ENCODE assay signal across 8 cellular contexts in the genomic region with DNA sequence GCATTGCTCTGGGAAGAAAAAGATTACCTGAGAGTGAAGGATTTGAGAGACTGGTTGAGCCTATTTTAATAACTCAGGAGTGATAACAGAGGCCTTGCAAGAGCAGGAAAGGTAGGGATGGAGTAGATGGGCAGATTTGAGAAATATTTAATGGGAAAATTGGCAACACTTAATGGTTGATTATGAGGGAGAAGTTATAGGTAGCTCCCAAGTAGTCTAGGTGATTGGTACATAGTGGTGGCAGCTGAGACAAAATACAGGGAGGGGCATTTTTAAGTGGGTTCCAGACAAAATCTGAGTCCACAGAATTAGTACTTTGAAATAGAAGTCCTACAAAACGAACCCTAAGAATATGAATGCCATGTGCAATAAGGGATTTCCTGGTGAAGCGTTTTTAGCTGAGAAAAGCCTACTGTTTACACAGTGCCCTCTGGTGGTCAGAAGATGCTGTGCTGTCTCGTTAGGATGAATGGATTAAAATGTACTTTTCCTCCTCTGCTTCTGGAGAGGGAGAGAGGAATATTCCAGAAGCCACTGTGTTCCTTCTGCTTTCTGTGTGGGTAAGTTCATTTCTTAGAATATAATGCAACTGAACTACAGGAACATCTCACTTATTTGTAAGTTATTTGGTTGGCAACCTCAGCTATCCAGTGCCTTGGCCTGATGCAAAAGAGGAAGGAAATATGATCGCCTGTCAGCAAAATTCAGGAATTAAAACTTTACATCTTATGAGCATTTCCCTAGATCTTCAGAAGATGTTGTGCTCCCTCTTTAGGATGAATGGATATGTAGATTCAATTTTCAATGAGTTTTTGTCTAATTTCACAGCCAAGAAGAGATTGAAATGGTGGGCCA. TPM values are rescaled to one million over a fixed set of nuclear protein-coding genes. Genes with fewer than 3 reads are reported as not detected.
DNase-seq lines count a peak whose midpoint lies in the region; ATAC-seq and TF ChIP-seq lines count a peak whose summit lies in the region.

No MANE protein-coding gene starts in this region.

- DNase-seq in DMS53 (lab: John Stamatoyannopoulos, UW) (peak; percentile 77), OCI-M2 (lab: John Stamatoyannopoulos, UW; ENCODE audit: unreplicated experiment) (peak; percentile 55), esophagus squamous epithelium (lab: John Stamatoyannopoulos, UW) (no peak)
- peak; percentile 57 for DNase-seq in activated T-cell treated with anti-CD3 and anti-CD28 coated beads, Interleukin-2, amount 50 U/mL, for 4 hours
- DNase-seq in natural killer cell treated with Interleukin-12 subunit alpha and Interleukin-12 subunit beta and Interleukin-15 and Interleukin-18, amount 100 ng/mL, for 72 hours (ENCODE audit: low spot score), result peak; percentile 88

- no peaks in the 10 kb centered on the region for H3K9me3 ChIP-seq in esophagus squamous epithelium
- H3K9me3 ChIP-seq in subcutaneous abdominal adipose tissue (ENCODE audit: control insufficient read depth in 5 of 5, low read length in 5 of 5), result no peaks in the 10 kb centered on the region

- no peaks in the 10 kb centered on the region for H3K27me3 ChIP-seq in KMS-11 (ENCODE audit: insufficient read depth, low read depth)
- no peaks in the 10 kb centered on the region for H3K27me3 ChIP-seq in esophagus squamous epithelium
- no peaks in the 10 kb centered on the region for H3K27me3 ChIP-seq in subcutaneous abdominal adipose tissue (ENCODE audit: control insufficient read depth in 5 of 5, insufficient read depth in 4 of 5, low read length in 5 of 5)

- no peaks in the 10 kb centered on the region for H3K9me3 Mint-ChIP-seq in activated T-cell treated with anti-CD3 and anti-CD28 coated beads, Interleukin-2, amount 50 U/mL, for 4 hours
- no peaks in the 10 kb centered on the region for H3K9me3 Mint-ChIP-seq in natural killer cell treated with Interleukin-12 subunit alpha and Interleukin-12 subunit beta and Interleukin-15 and Interleukin-18, amount 100 ng/mL, for 72 hours

- H3K4me3 ChIP-seq in KMS-11 (IDR thresholded peaks at IDR 0.05; ENCODE audit: insufficient read depth, low read depth, low read length) (no peak overlapping the region), esophagus squamous epithelium (no peak overlapping the region), subcutaneous abdominal adipose tissue (ENCODE audit: low read depth in 1 of 5, low read length in 5 of 5) (no peak overlapping the region)

- H3K27ac Mint-ChIP-seq in natural killer cell treated with Interleukin-12 subunit alpha and Interleukin-12 subunit beta and Interleukin-15 and Interleukin-18, amount 100 ng/mL, for 72 hours, result peak overlapping the region; percentile 95

- H3K27ac ChIP-seq in KMS-11 (peak overlapping the region; percentile 38; the same call in 1 of the 2 replicates), esophagus squamous epithelium (peak overlapping the region in 3 of 4 donors; percentile 35 to 69 (median 67)), subcutaneous abdominal adipose tissue (ENCODE audit: low read depth, low read length) (peak overlapping the region; percentile 43)

- H3K36me3 Mint-ChIP-seq in activated T-cell treated with anti-CD3 and anti-CD28 coated beads, Interleukin-2, amount 50 U/mL, for 4 hours (ENCODE audit: insufficient read depth), result no peaks in the 10 kb centered on the region
- H3K36me3 Mint-ChIP-seq in natural killer cell treated with Interleukin-12 subunit alpha and Interleukin-12 subunit beta and Interleukin-15 and Interleukin-18, amount 100 ng/mL, for 72 hours, result no peaks in the 10 kb centered on the region

- TF ChIP-seq POLR2A in esophagus squamous epithelium (IDR thresholded peaks at IDR 0.05), result no peak

- peak overlapping the region; percentile 49 for H3K4me3 Mint-ChIP-seq in activated T-cell treated with anti-CD3 and anti-CD28 coated beads, Interleukin-2, amount 50 U/mL, for 4 hours
- peak overlapping the region; percentile 68 for H3K4me3 Mint-ChIP-seq in natural killer cell treated with Interleukin-12 subunit alpha and Interleukin-12 subunit beta and Interleukin-15 and Interleukin-18, amount 100 ng/mL, for 72 hours

- 11 to 19% methylated on average over 4 of the region's 4 CpGs for WGBS in esophagus squamous epithelium, 2 donors

- peaks cover 85% of the 10 kb centered on the region for H3K4me1 ChIP-seq in KMS-11 (ENCODE audit: low read depth, poor library complexity, severe bottlenecking)
- peaks cover 34 to 99% (median 44%) of the 10 kb centered on the region in 3 donors for H3K4me1 ChIP-seq in esophagus squamous epithelium
- peaks cover 0 to 43% (median 38%) of the 10 kb centered on the region in 5 donors for H3K4me1 ChIP-seq in subcutaneous abdominal adipose tissue (ENCODE audit: control insufficient read depth in 5 of 5, insufficient read depth in 5 of 5, low read length in 5 of 5)

- no peaks in the 10 kb centered on the region for H3K27me3 Mint-ChIP-seq in activated T-cell treated with anti-CD3 and anti-CD28 coated beads, Interleukin-2, amount 50 U/mL, for 4 hours (ENCODE audit: low read depth)
- H3K27me3 Mint-ChIP-seq in natural killer cell treated with Interleukin-12 subunit alpha and Interleukin-12 subunit beta and Interleukin-15 and Interleukin-18, amount 100 ng/mL, for 72 hours, result no peaks in the 10 kb centered on the region

- intact Hi-C loops in esophagus squamous epithelium (cut with DNase I), result no loop called here

- H3K9ac ChIP-seq in KMS-11, result no peak overlapping the region
- H3K9ac ChIP-seq in subcutaneous abdominal adipose tissue (ENCODE audit: low read length in 5 of 5), result peak overlapping the region in 2 of 5 donors; percentile 1 to 26

- no peaks in the 10 kb centered on the region for H4K20me1 ChIP-seq in KMS-11 (ENCODE audit: insufficient read depth)

- peaks cover 85% of the 10 kb centered on the region for H3K4me1 Mint-ChIP-seq in activated T-cell treated with anti-CD3 and anti-CD28 coated beads, Interleukin-2, amount 50 U/mL, for 4 hours (ENCODE audit: low read depth)
- peaks cover 58 to 65% of the 10 kb centered on the region in 2 donors for H3K4me1 Mint-ChIP-seq in natural killer cell treated with Interleukin-12 subunit alpha and Interleukin-12 subunit beta and Interleukin-15 and Interleukin-18, amount 100 ng/mL, for 72 hours (ENCODE audit: low read depth in 2 of 2)

- peaks cover 99% of the 10 kb centered on the region for H3K79me2 ChIP-seq in KMS-11 (ENCODE audit: insufficient read depth, low read depth)

- TF ChIP-seq CTCF in KMS-11 (conservative IDR thresholded peaks at IDR 0.05; ENCODE audit: low read depth, low read length), result peak; percentile 75
- TF ChIP-seq CTCF in esophagus squamous epithelium (IDR thresholded peaks at IDR 0.05), result peak; percentile 83 to 92 (median 88)

- H3K4me2 ChIP-seq in KMS-11, result peak overlapping the region; percentile 88

- no peak overlapping the region for H2AFZ ChIP-seq in KMS-11 (ENCODE audit: low read depth)

- no peaks in the 10 kb centered on the region for H3K36me3 ChIP-seq in KMS-11 (ENCODE audit: insufficient read depth)
- no peaks in the 10 kb centered on the region for H3K36me3 ChIP-seq in esophagus squamous epithelium
- H3K36me3 ChIP-seq in subcutaneous abdominal adipose tissue (ENCODE audit: control insufficient read depth in 5 of 5, insufficient read depth in 5 of 5, low read length in 5 of 5), result no peaks in the 10 kb centered on the region

- ATAC-seq in activated T-cell treated with anti-CD3 and anti-CD28 coated beads, Interleukin-2, amount 50 U/mL, for 4 hours, result peak in 1 of 2 donors; percentile 46
- peak; percentile 59 to 77 for ATAC-seq in natural killer cell treated with Interleukin-12 subunit alpha and Interleukin-12 subunit beta and Interleukin-15 and Interleukin-18, amount 100 ng/mL, for 72 hours
- ATAC-seq in GM19463 (IDR thresholded peaks at IDR 0.05; ENCODE audit: unreplicated experiment), result no peak

RNA-seq across cellular contexts. Expression of a gene that starts 6.5 kb away (rescaled TPM):
- total RNA-seq in activated T-cell treated with anti-CD3 and anti-CD28 coated beads, Interleukin-2, amount 50 U/mL, for 4 hours, result 10 to 100 TPM; 24.0 to 28.5 (median 27.1) TPM
- total RNA-seq in esophagus squamous epithelium, result 10 to 100 TPM; 17.8 to 41.8 (median 23.9) TPM
- 10 to 100 TPM; 42.5 to 46.8 TPM for total RNA-seq in natural killer cell treated with Interleukin-12 subunit alpha and Interleukin-12 subunit beta and Interleukin-15 and Interleukin-18, amount 100 ng/mL, for 72 hours

RNA-seq across cellular contexts. Expression of a gene that starts 7.4 kb away (rescaled TPM):
- total RNA-seq in activated T-cell treated with anti-CD3 and anti-CD28 coated beads, Interleukin-2, amount 50 U/mL, for 4 hours, result 10 to 100 TPM; 12.8 to 13.5 (median 13.1) TPM
- total RNA-seq in esophagus squamous epithelium, result 1 to 10 TPM; 2.4 to 8.0 (median 3.1) TPM
- total RNA-seq in natural killer cell treated with Interleukin-12 subunit alpha and Interleukin-12 subunit beta and Interleukin-15 and Interleukin-18, amount 100 ng/mL, for 72 hours, result 10 to 100 TPM; 15.2 to 21.4 TPM

RNA-seq across cellular contexts. Expression of a gene that starts 29.5 kb away (rescaled TPM):
- 1 to 10 TPM; 1.4 to 1.8 (median 1.4) TPM for total RNA-seq in activated T-cell treated with anti-CD3 and anti-CD28 coated beads, Interleukin-2, amount 50 U/mL, for 4 hours
- 100 to 1,000 TPM in 2 of 4 donors, 10 to 100 TPM in 2; 18.9 to 130 (median 74.5) TPM for total RNA-seq in esophagus squamous epithelium
- total RNA-seq in natural killer cell treated with Interleukin-12 subunit alpha and Interleukin-12 subunit beta and Interleukin-15 and Interleukin-18, amount 100 ng/mL, for 72 hours, result 10 to 100 TPM in 1 of 2 donors, 1 to 10 TPM in 1; 5.7 to 12.5 TPM

RNA-seq across cellular contexts. Expression of a gene that starts 38.7 kb away (rescaled TPM):
- total RNA-seq in activated T-cell treated with anti-CD3 and anti-CD28 coated beads, Interleukin-2, amount 50 U/mL, for 4 hours, result not detected
- total RNA-seq in esophagus squamous epithelium, result 1 to 10 TPM in 3 of 4 donors, under 1 TPM in 1; 0.23 to 1.3 (median 1.2) TPM
- total RNA-seq in natural killer cell treated with Interleukin-12 subunit alpha and Interleukin-12 subunit beta and Interleukin-15 and Interleukin-18, amount 100 ng/mL, for 72 hours, result under 1 TPM in 1 of 2 donors, not detected in 1; 0.17 TPM

RNA-seq across cellular contexts. Expression of a gene that starts 45.8 kb away (rescaled TPM):
- total RNA-seq in activated T-cell treated with anti-CD3 and anti-CD28 coated beads, Interleukin-2, amount 50 U/mL, for 4 hours, result under 1 TPM; 0.65 to 0.83 (median 0.69) TPM
- total RNA-seq in esophagus squamous epithelium, result under 1 TPM in 2 of 4 donors, not detected in 2; 0.04 to 0.38 TPM
- total RNA-seq in natural killer cell treated with Interleukin-12 subunit alpha and Interleukin-12 subunit beta and Interleukin-15 and Interleukin-18, amount 100 ng/mL, for 72 hours, result 1 to 10 TPM; 2.0 to 2.2 TPM
